9 cellular contexts compared by ENCODE assay signal in the genomic region with DNA sequence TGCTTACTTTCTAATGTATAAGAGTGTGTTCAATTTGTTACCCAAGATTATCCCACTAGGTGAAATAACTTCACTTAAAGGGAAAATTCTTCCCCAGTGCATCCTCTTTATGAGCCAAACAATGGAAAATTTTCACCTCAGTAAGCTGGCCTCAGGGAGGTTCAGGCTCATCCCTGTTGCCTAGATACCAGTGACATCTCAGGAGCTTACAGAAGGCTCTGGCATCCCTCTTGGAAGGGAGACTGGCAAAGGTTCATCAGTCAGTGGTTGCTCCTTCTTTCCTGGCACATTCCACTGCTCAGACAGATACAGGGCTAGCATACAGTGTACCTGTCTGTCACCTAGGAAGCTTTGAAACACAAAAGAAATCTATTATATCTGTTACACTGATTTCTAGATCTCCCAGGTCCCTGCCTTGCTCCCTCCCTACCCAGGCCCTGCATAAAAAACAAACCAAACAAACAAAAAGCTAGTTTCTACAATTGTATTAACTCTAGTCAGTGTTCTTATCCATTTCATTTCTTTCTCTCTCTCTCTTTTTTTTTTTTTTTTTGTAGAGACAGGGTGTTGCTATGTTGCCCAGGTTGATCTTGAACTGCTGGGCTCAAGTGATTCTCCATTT. TPM values are rescaled to one million over a fixed set of nuclear protein-coding genes. Genes with fewer than 3 reads are reported as not detected.
DNase-seq lines count a peak whose midpoint lies in the region; ATAC-seq and TF ChIP-seq lines count a peak whose summit lies in the region.
"Had no signal": no experiment of that assay in that cellular context is flagged by ENCODE, and none has a peak within 500 bp of the region (broad histone marks: within the 10 kb centered on the region; RNA-seq: fewer than 3 reads in every experiment).

No MANE protein-coding gene starts in this region.

- H3K9me3 ChIP-seq in iPS-15b (ENCODE audit: control insufficient read depth, insufficient read depth, low read length), result no peaks in the 10 kb centered on the region
- H3K9me3 ChIP-seq in suprapubic skin, result no peaks in the 10 kb centered on the region

- H3K4me1 Mint-ChIP-seq in activated naive CD4-positive, alpha-beta T cell treated with anti-CD3 and anti-CD28 coated beads, Interleukin-2, amount 10 ng/mL, durations not matched to agents 7 days and 5 days, result peaks cover 37% of the 10 kb centered on the region

- H3K27me3 Mint-ChIP-seq in activated naive CD4-positive, alpha-beta T cell treated with anti-CD3 and anti-CD28 coated beads, Interleukin-2, amount 10 ng/mL, durations not matched to agents 7 days and 5 days, result peaks cover 26% of the 10 kb centered on the region

- TF ChIP-seq POLR2A in suprapubic skin (IDR thresholded peaks at IDR 0.05), result no peak

- no peak for ATAC-seq in activated naive CD4-positive, alpha-beta T cell treated with anti-CD3 and anti-CD28 coated beads, Interleukin-2, amount 50 U/mL, for 72 hours
- no peak for ATAC-seq in GM18907 (IDR thresholded peaks at IDR 0.05; ENCODE audit: unreplicated experiment)

- TF ChIP-seq EP300 in suprapubic skin (IDR thresholded peaks at IDR 0.05), result no peak

- H3K27ac Mint-ChIP-seq in activated naive CD4-positive, alpha-beta T cell treated with anti-CD3 and anti-CD28 coated beads, Interleukin-2, amount 10 ng/mL, durations not matched to agents 7 days and 5 days, result no peak overlapping the region
- peak overlapping the region; percentile 94 to 96 for H3K27ac Mint-ChIP-seq in activated naive CD4-positive, alpha-beta T cell treated with anti-CD3 and anti-CD28 coated beads, Interleukin-2, amount 50 U/mL, for 72 hours

- H3K9ac ChIP-seq in iPS-15b (ENCODE audit: low read depth, low read length), result no peak overlapping the region

- H3K4me1 ChIP-seq in iPS-15b (ENCODE audit: control insufficient read depth, insufficient read depth, low read length) (peaks cover 12% of the 10 kb centered on the region), suprapubic skin (peaks cover 45% of the 10 kb centered on the region)

- no peak for DNase-seq in activated naive CD4-positive, alpha-beta T cell treated with anti-CD3 and anti-CD28 coated beads, Interleukin-2, amount 10 ng/mL, durations not matched to agents 7 days and 5 days
- no peak for DNase-seq in activated naive CD4-positive, alpha-beta T cell (lab: John Stamatoyannopoulos, UW)
- DNase-seq in activated naive CD4-positive, alpha-beta T cell treated with anti-CD3 and anti-CD28 coated beads, Interleukin-2, amount 50 U/mL, for 72 hours (ENCODE audit: low spot score in 2 of 2), result no peak
- DNase-seq in suprapubic skin (ENCODE audit: low spot score in 2 of 2) (no peak), AG08396 (ENCODE audit: low spot score) (no peak), SIG-M5 (lab: John Stamatoyannopoulos, UW) (no peak)

- peak overlapping the region; percentile 99 for H3K4me3 Mint-ChIP-seq in activated naive CD4-positive, alpha-beta T cell treated with anti-CD3 and anti-CD28 coated beads, Interleukin-2, amount 10 ng/mL, durations not matched to agents 7 days and 5 days

- CTCF ChIA-PET in activated naive CD4-positive, alpha-beta T cell treated with anti-CD3 and anti-CD28 coated beads, Interleukin-2, amount 10 ng/mL, durations not matched to agents 7 days and 5 days (lab: Charles Lee), result interaction anchor here (0.6 to 1.5 kb wide), 3 partner anchors 29 to 617 kb away, joined by 3 to 5 read pairs (median 4); a partner anchor contains a TSS

- H3K9me3 Mint-ChIP-seq in activated naive CD4-positive, alpha-beta T cell treated with anti-CD3 and anti-CD28 coated beads, Interleukin-2, amount 10 ng/mL, durations not matched to agents 7 days and 5 days, result no peaks in the 10 kb centered on the region
- H3K9me3 Mint-ChIP-seq in activated naive CD4-positive, alpha-beta T cell treated with anti-CD3 and anti-CD28 coated beads, Interleukin-2, amount 50 U/mL, for 72 hours, result peaks cover 3 to 11% of the 10 kb centered on the region in 2 donors
- H3K9me3 Mint-ChIP-seq: dendritic cell treated with granulocyte-macrophage colony-stimulating factor and Interleukin-4, amounts not matched to agents 40 ng/mL and 50 ng/mL, for 4 days had no signal

- peaks cover 34% of the 10 kb centered on the region for H3K36me3 Mint-ChIP-seq in activated naive CD4-positive, alpha-beta T cell treated with anti-CD3 and anti-CD28 coated beads, Interleukin-2, amount 10 ng/mL, durations not matched to agents 7 days and 5 days
- H3K36me3 Mint-ChIP-seq in activated naive CD4-positive, alpha-beta T cell treated with anti-CD3 and anti-CD28 coated beads, Interleukin-2, amount 50 U/mL, for 72 hours, result peaks cover 9 to 37% of the 10 kb centered on the region in 2 donors

- H3K4me3 ChIP-seq in iPS-15b (ENCODE audit: low read depth, low read length) (peak overlapping the region; percentile 96), suprapubic skin (peak overlapping the region; percentile 74)

- H3K36me3 ChIP-seq in iPS-15b (ENCODE audit: control insufficient read depth, insufficient read depth, low read length) (peaks cover 30% of the 10 kb centered on the region), suprapubic skin (peaks cover 22% of the 10 kb centered on the region)

- peak overlapping the region; percentile 64 for H3K27ac ChIP-seq in suprapubic skin

- TF ChIP-seq CTCF in suprapubic skin (IDR thresholded peaks at IDR 0.05), result no peak

- H3K27me3 ChIP-seq in iPS-15b (ENCODE audit: control insufficient read depth, insufficient read depth, low read length) (peaks cover 5% of the 10 kb centered on the region), suprapubic skin (no peaks in the 10 kb centered on the region)

RNA-seq across cellular contexts. Expression of a gene that starts 1.7 kb away (rescaled TPM):
- 10 to 100 TPM; 53.8 to 73.5 TPM for total RNA-seq in activated naive CD4-positive, alpha-beta T cell treated with anti-CD3 and anti-CD28 coated beads, Interleukin-2, amount 50 U/mL, for 72 hours
- total RNA-seq in suprapubic skin, result 100 to 1,000 TPM; 169 to 269 (median 246) TPM

RNA-seq across cellular contexts. Expression of a gene that starts 29.6 kb away (rescaled TPM):
- 10 to 100 TPM; 45.7 to 77.2 TPM for total RNA-seq in activated naive CD4-positive, alpha-beta T cell treated with anti-CD3 and anti-CD28 coated beads, Interleukin-2, amount 50 U/mL, for 72 hours
- total RNA-seq in suprapubic skin, result 10 to 100 TPM; 34.8 to 59.2 (median 44.9) TPM

RNA-seq across cellular contexts. Expression of a gene that starts 52.6 kb away (rescaled TPM):
- total RNA-seq in activated naive CD4-positive, alpha-beta T cell treated with anti-CD3 and anti-CD28 coated beads, Interleukin-2, amount 50 U/mL, for 72 hours, result 10 to 100 TPM; 12.6 to 13.1 TPM
- 1 to 10 TPM; 1.6 to 3.2 (median 2.0) TPM for total RNA-seq in suprapubic skin
